Comparison of ENCODE assay signal across 1 cellular context in the genomic region with DNA sequence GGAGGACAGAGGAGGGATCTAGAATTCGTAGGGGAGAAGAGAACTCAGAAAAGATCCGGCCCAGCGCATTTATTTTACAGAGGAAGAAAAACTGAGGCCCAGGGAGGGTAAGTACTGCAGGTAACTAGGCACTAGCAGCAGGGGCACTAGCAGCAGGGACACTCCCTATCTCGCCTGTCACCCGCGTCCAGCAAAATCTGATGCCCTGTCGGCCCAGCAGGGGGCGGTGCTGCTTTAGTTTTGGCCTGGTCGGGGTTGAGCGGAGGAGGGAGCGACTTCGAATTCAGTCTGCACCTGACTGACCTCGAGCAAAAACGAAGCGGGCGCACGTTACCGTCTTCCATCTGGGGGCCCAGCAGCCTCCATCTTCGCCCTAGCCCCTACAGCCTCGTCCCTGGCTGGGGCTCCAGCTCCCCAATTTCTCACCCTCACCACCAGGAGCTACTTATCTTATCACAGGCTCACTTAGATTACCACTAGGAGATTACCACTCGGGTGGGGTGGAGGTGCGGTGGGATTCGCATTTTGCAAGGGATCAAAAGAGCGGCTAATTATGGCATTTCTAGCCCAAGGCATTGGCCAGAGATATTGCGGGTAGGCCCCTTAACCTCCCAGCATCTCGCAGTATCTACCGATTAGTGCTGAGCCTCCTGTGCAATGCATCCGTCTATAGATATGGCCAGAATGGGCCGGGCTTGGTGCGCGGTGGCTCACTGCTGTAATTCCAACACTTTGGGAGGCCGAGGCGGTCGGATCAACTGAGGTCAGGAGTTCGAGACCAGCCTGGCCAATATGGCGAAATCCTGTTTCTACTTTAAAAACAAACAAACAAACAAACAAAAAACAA.
TF ChIP-seq lines count a peak whose summit lies in the region.

No MANE protein-coding gene starts in this region.

TF ChIP-seq in HepG2, 621 proteins besides CTCF, POLR2A, EP300 and RAD21 (continued from another document and continues in another):
- TF ChIP-seq MAZ (IDR thresholded peaks at IDR 0.05; ENCODE audit: borderline replicate concordance, low read depth, low read length), result peak; percentile 67; the same call in 1 of the 2 replicates
- no peak; the same call in 1 of the 2 replicates for TF ChIP-seq MAZ (CRISPR knock-in tag; IDR thresholded peaks at IDR 0.05; ENCODE audit: low read depth)
- peak; percentile 25; the same call in 1 of the 2 replicates for TF ChIP-seq NKX3-1 (CRISPR knock-in tag; IDR thresholded peaks at IDR 0.05)
- no peak for TF ChIP-seq ZBTB4 (CRISPR knock-in tag; IDR thresholded peaks at IDR 0.05; ENCODE audit: borderline replicate concordance)
- TF ChIP-seq REPIN1 (CRISPR knock-in tag; IDR thresholded peaks at IDR 0.05; ENCODE audit: borderline replicate concordance, low read depth), result peak; percentile 82; the same call in 1 of the 2 replicates
- TF ChIP-seq PHF5A (CRISPR knock-in tag; IDR thresholded peaks at IDR 0.05; ENCODE audit: low read depth, unreplicated experiment), result no peak
- no peak for TF ChIP-seq CREB1 (IDR thresholded peaks at IDR 0.05)
- no peak for TF ChIP-seq CREB1 (CRISPR knock-in tag; IDR thresholded peaks at IDR 0.05)
- 0 out of 2 replicates have a peak, but pooled peaks have one; percentile 17 for TF ChIP-seq PPARG (CRISPR knock-in tag; conservative IDR thresholded peaks at IDR 0.05)
- TF ChIP-seq RBAK (CRISPR knock-in tag; IDR thresholded peaks at IDR 0.05), result no peak
- no peak for TF ChIP-seq REL (CRISPR knock-in tag; conservative IDR thresholded peaks at IDR 0.05)
- TF ChIP-seq ZNF20 (CRISPR knock-in tag; IDR thresholded peaks at IDR 0.05), result no peak
- TF ChIP-seq ZNF296 (CRISPR knock-in tag; conservative IDR thresholded peaks at IDR 0.05), result no peak
- TF ChIP-seq, protein P1, sequence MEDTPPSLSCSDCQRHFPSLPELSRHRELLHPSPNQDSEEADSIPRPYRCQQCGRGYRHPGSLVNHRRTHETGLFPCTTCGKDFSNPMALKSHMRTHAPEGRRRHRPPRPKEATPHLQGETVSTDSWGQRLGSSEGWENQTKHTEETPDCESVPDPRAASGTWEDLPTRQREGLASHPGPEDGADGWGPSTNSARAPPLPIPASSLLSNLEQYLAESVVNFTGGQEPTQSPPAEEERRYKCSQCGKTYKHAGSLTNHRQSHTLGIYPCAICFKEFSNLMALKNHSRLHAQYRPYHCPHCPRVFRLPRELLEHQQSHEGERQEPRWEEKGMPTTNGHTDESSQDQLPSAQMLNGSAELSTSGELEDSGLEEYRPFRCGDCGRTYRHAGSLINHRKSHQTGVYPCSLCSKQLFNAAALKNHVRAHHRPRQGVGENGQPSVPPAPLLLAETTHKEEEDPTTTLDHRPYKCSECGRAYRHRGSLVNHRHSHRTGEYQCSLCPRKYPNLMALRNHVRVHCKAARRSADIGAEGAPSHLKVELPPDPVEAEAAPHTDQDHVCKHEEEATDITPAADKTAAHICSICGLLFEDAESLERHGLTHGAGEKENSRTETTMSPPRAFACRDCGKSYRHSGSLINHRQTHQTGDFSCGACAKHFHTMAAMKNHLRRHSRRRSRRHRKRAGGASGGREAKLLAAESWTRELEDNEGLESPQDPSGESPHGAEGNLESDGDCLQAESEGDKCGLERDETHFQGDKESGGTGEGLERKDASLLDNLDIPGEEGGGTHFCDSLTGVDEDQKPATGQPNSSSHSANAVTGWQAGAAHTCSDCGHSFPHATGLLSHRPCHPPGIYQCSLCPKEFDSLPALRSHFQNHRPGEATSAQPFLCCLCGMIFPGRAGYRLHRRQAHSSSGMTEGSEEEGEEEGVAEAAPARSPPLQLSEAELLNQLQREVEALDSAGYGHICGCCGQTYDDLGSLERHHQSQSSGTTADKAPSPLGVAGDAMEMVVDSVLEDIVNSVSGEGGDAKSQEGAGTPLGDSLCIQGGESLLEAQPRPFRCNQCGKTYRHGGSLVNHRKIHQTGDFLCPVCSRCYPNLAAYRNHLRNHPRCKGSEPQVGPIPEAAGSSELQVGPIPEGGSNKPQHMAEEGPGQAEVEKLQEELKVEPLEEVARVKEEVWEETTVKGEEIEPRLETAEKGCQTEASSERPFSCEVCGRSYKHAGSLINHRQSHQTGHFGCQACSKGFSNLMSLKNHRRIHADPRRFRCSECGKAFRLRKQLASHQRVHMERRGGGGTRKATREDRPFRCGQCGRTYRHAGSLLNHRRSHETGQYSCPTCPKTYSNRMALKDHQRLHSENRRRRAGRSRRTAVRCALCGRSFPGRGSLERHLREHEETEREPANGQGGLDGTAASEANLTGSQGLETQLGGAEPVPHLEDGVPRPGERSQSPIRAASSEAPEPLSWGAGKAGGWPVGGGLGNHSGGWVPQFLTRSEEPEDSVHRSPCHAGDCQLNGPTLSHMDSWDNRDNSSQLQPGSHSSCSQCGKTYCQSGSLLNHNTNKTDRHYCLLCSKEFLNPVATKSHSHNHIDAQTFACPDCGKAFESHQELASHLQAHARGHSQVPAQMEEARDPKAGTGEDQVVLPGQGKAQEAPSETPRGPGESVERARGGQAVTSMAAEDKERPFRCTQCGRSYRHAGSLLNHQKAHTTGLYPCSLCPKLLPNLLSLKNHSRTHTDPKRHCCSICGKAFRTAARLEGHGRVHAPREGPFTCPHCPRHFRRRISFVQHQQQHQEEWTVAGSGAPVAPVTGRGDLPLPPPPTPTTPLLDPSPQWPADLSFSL (CRISPR knock-in tag; IDR thresholded peaks at IDR 0.05), result no peak
- TF ChIP-seq MAFF (IDR thresholded peaks at IDR 0.05; ENCODE audit: low read depth, low read length), result no peak
- TF ChIP-seq RORA (CRISPR knock-in tag; IDR thresholded peaks at IDR 0.05), result no peak
- TF ChIP-seq ZNF343 (CRISPR knock-in tag; IDR thresholded peaks at IDR 0.05), result no peak
- no peak for TF ChIP-seq SUZ12 (IDR thresholded peaks at IDR 0.05; ENCODE audit: low read depth, low read length)
- no peak for TF ChIP-seq ZNF329 (CRISPR knock-in tag; IDR thresholded peaks at IDR 0.05; ENCODE audit: low read depth)
- TF ChIP-seq, protein P2, sequence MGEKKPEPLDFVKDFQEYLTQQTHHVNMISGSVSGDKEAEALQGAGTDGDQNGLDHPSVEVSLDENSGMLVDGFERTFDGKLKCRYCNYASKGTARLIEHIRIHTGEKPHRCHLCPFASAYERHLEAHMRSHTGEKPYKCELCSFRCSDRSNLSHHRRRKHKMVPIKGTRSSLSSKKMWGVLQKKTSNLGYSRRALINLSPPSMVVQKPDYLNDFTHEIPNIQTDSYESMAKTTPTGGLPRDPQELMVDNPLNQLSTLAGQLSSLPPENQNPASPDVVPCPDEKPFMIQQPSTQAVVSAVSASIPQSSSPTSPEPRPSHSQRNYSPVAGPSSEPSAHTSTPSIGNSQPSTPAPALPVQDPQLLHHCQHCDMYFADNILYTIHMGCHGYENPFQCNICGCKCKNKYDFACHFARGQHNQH (CRISPR knock-in tag; IDR thresholded peaks at IDR 0.05), result peak; percentile 72; the same call in 1 of the 2 replicates
- 0 out of 2 replicates have a peak, but pooled peaks have one; percentile 53 for TF ChIP-seq MYC (CRISPR knock-in tag; IDR thresholded peaks at IDR 0.05; ENCODE audit: borderline replicate concordance)
- TF ChIP-seq ATF2 (CRISPR knock-in tag; IDR thresholded peaks at IDR 0.05), result no peak
- TF ChIP-seq ZNF326 (CRISPR knock-in tag; IDR thresholded peaks at IDR 0.05; ENCODE audit: borderline replicate concordance), result no peak
- peak; percentile 70; the same call in 1 of the 2 replicates for TF ChIP-seq ZFP41 (CRISPR knock-in tag; IDR thresholded peaks at IDR 0.05; ENCODE audit: borderline replicate concordance)
- no peak for TF ChIP-seq NCOA1 (CRISPR knock-in tag; IDR thresholded peaks at IDR 0.05)
- no peak for TF ChIP-seq LBX2 (CRISPR knock-in tag; IDR thresholded peaks at IDR 0.05; ENCODE audit: borderline replicate concordance)
- no peak for TF ChIP-seq GPN1 (CRISPR knock-in tag; IDR thresholded peaks at IDR 0.05; ENCODE audit: borderline replicate concordance)
- peak; percentile 82 for TF ChIP-seq ZNF687 (CRISPR knock-in tag; IDR thresholded peaks at IDR 0.05)
- 0 out of 2 replicates have a peak, but pooled peaks have one; percentile 61 for TF ChIP-seq ZNF256 (CRISPR knock-in tag; conservative IDR thresholded peaks at IDR 0.05)
- TF ChIP-seq AKNA (CRISPR knock-in tag; IDR thresholded peaks at IDR 0.05; ENCODE audit: borderline replicate concordance), result no peak
- no peak for TF ChIP-seq CCAR2 (optimal IDR thresholded peaks at IDR 0.05; ENCODE audit: low read depth, low read length)
